ENCODE assay signal across 1 cellular context in the genomic region with DNA sequence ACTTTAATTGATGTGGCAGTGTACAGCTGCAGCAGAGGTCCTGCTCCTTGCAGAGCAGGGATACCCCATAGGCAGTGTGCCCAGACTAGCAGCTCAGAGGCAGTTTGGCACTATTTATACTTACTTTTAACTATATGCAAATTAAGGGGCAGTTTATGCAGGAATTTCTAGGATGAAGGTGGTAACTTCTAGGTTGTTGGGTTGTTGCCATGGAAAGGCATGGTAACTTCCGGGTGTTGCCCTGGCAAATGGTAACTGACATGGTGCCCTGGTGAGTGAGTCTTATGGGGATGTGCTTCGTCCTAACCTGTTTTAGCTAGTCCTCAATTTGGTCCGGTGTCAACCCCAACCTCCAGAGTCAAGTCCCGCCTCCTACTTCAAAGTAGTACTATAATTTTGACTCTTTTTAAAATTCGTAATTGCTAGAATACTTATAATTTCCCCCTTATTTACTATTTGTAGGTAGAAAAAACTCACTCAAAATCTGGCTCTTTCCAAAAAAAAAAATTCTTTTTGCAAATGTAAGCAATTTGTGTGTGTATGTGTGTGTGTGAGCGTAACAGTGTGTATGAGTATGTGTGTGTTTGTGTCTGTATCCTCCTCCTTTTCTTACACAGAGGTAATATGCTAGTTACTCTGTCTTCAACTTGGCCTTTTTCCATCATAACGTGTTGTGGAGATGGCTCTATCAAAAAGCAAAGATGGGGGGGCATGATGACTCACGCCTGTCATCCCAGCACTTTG.
TF ChIP-seq lines count a peak whose summit lies in the region.

No MANE protein-coding gene starts in this region.

TF ChIP-seq in HepG2, 621 proteins besides CTCF, POLR2A, EP300 and RAD21:
- TF ChIP-seq MAFK (conservative IDR thresholded peaks at IDR 0.05 in 1 of 2, IDR thresholded peaks at IDR 0.05 in 1 of 2; ENCODE audit: low read length in 2 of 2) (peak; percentile 31 to 63; a peak in 2 of 4 replicates), MAFF (IDR thresholded peaks at IDR 0.05; ENCODE audit: low read depth, low read length) (peak; percentile 42; the same call in 1 of the 2 replicates), RFX5 (IDR thresholded peaks at IDR 0.05; ENCODE audit: low read depth, low read length) (no peak)
- TF ChIP-seq, protein P1, sequence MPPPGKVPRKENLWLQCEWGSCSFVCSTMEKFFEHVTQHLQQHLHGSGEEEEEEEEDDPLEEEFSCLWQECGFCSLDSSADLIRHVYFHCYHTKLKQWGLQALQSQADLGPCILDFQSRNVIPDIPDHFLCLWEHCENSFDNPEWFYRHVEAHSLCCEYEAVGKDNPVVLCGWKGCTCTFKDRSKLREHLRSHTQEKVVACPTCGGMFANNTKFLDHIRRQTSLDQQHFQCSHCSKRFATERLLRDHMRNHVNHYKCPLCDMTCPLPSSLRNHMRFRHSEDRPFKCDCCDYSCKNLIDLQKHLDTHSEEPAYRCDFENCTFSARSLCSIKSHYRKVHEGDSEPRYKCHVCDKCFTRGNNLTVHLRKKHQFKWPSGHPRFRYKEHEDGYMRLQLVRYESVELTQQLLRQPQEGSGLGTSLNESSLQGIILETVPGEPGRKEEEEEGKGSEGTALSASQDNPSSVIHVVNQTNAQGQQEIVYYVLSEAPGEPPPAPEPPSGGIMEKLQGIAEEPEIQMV (CRISPR knock-in tag; IDR thresholded peaks at IDR 0.05; ENCODE audit: low read depth) = no peak
